ENCODE assay signal across 16 cellular contexts in the genomic region with DNA sequence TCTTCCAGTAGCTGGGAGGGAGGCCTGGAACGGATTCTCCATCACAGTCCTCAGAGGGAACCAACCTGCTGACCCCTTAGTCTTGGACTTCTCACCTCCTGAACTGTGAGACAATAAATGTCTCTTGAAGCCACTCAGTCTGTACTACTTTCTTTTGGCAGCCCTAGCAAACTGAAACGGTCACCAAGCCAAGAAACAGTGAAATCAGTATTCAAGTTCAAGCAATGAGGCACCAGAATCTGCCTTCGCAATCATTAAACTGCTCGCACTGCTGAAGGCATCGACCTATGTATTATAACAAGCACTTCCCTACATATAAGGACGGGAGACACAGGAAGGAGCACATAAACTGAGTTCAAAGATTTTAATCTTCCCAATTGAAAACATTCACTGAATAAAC.
DNase-seq lines count a peak whose midpoint lies in the region; ATAC-seq lines count a peak whose summit lies in the region.
"Had no signal": no experiment of that assay in that cellular context is flagged by ENCODE, and none has a peak within 500 bp of the region (broad histone marks: within the 10 kb centered on the region; RNA-seq: fewer than 3 reads in every experiment).

No MANE protein-coding gene starts in this region.

- H3K4ac ChIP-seq in mesendoderm (ENCODE audit: low read depth, low read length): no peak overlapping the region

- H2BK5ac ChIP-seq in mesendoderm (ENCODE audit: low read length): no peak overlapping the region

- H3K79me2 ChIP-seq in mesendoderm (ENCODE audit: control insufficient read depth, insufficient read depth, low read length): no peaks in the 10 kb centered on the region

- H3K4me3 ChIP-seq in mesendoderm (ENCODE audit: low read length): no peak overlapping the region
- H3K4me3 ChIP-seq: A549, GM23338 had no signal

- no peak overlapping the region for H3K56ac ChIP-seq in mesendoderm (ENCODE audit: low read length)

- no peak overlapping the region for H3K27ac Mint-ChIP-seq in activated CD4-positive, alpha-beta T cell treated with anti-CD3 and anti-CD28 coated beads, Interleukin-2, amount 10 ng/mL, durations not matched to agents 24 days and 14 days
- H3K27ac Mint-ChIP-seq: CD4-positive, alpha-beta T cell; GM23338 had no signal

- ATAC-seq in HG02981 (IDR thresholded peaks at IDR 0.05; ENCODE audit: unreplicated experiment): no peak
- ATAC-seq: A549, GM23338 had no signal

- H3K4me3 Mint-ChIP-seq in activated CD4-positive, alpha-beta T cell treated with anti-CD3 and anti-CD28 coated beads, Interleukin-2, amount 10 ng/mL, durations not matched to agents 24 days and 14 days: no peak overlapping the region
- H3K4me3 Mint-ChIP-seq: CD4-positive, alpha-beta T cell; GM23338 had no signal

- H2BK15ac ChIP-seq in mesendoderm (replicated peaks; ENCODE audit: low read depth): no peak overlapping the region

- no peaks in the 10 kb centered on the region for H3K36me3 ChIP-seq in mesendoderm (ENCODE audit: control insufficient read depth, insufficient read depth, low read length)

- H3K27me3 ChIP-seq in mesendoderm (ENCODE audit: insufficient read depth, low read length, poor library complexity): no peaks in the 10 kb centered on the region

- H3K23ac ChIP-seq in mesendoderm (ENCODE audit: low read length): no peak overlapping the region

- intact Hi-C loops in activated CD4-positive, alpha-beta T cell treated with anti-CD3 and anti-CD28 coated beads, Interleukin-2, amount 10 ng/mL, durations not matched to agents 24 days and 14 days (cut with micrococcal nuclease): no loop called here

- no peaks in the 10 kb centered on the region for H3K9me3 Mint-ChIP-seq in activated CD4-positive, alpha-beta T cell treated with anti-CD3 and anti-CD28 coated beads, Interleukin-2, amount 10 ng/mL, durations not matched to agents 24 days and 14 days
- H3K9me3 Mint-ChIP-seq: CD4-positive, alpha-beta T cell; GM23338 had no signal

- H3K36me3 Mint-ChIP-seq in activated CD4-positive, alpha-beta T cell treated with anti-CD3 and anti-CD28 coated beads, Interleukin-2, amount 10 ng/mL, durations not matched to agents 24 days and 14 days (ENCODE audit: low read depth): no peaks in the 10 kb centered on the region

- no peak overlapping the region for H3K18ac ChIP-seq in mesendoderm (ENCODE audit: low read length)

- no CpG with 5 or more reads among the region's 6 CpGs for WGBS in mesendoderm (ENCODE audit: extremely low coverage, insufficient coverage, low lambda C conversion rate)

- no peaks in the 10 kb centered on the region for H3K79me1 ChIP-seq in mesendoderm (ENCODE audit: low read length)

- H3K27ac ChIP-seq in mesendoderm (ENCODE audit: low read depth, low read length): no peak overlapping the region
- H3K27ac ChIP-seq: 22Rv1, A549, C4-2B had no signal

- no peaks in the 10 kb centered on the region for H3K27me3 Mint-ChIP-seq in activated CD4-positive, alpha-beta T cell treated with anti-CD3 and anti-CD28 coated beads, Interleukin-2, amount 10 ng/mL, durations not matched to agents 24 days and 14 days

- no peak overlapping the region for H2BK120ac ChIP-seq in mesendoderm (ENCODE audit: low read depth, low read length)

- no peak overlapping the region for H4K8ac ChIP-seq in mesendoderm (ENCODE audit: low read depth, low read length)

- no peaks in the 10 kb centered on the region for H3K4me1 Mint-ChIP-seq in activated CD4-positive, alpha-beta T cell treated with anti-CD3 and anti-CD28 coated beads, Interleukin-2, amount 10 ng/mL, durations not matched to agents 24 days and 14 days

- no peak overlapping the region for H2AK5ac ChIP-seq in mesendoderm (ENCODE audit: low read length)

- H3K9ac ChIP-seq in mesendoderm (ENCODE audit: low read length): no peak overlapping the region

- no peak overlapping the region for H4K5ac ChIP-seq in mesendoderm (ENCODE audit: low read length)

- no peak overlapping the region for H3K4me2 ChIP-seq in mesendoderm (ENCODE audit: low read length)
- H3K4me2 ChIP-seq: A549, GM23338 had no signal

- no peaks in the 10 kb centered on the region for H3K4me1 ChIP-seq in mesendoderm (ENCODE audit: control insufficient read depth, low read depth, low read length)
- H3K4me1 ChIP-seq: A549, Caco-2 had no signal

- peak; percentile 39 for DNase-seq in activated CD4-positive, alpha-beta T cell treated with anti-CD3 and anti-CD28 coated beads, Interleukin-2, amount 10 ng/mL, durations not matched to agents 24 days and 14 days
- no peak for DNase-seq in activated CD4-positive, alpha-beta T cell treated with anti-CD3 and anti-CD28 coated beads, Interleukin-2, amount 50 U/mL, for 48 hours
- DNase-seq in mesendoderm: peak; percentile 10
- peak; percentile 6 for DNase-seq in pons (ENCODE audit: low spot score)
- no peak for DNase-seq in NCI-H1092 (lab: John Stamatoyannopoulos, UW)
- no peak for DNase-seq in stimulated activated CD4-positive, alpha-beta T cell treated with anti-CD3 and anti-CD28 coated beads, Interleukin-4, amount 100 ng/mL, for 24 hours
- DNase-seq: AML-193; Caco-2; CD4-positive, alpha-beta T cell; GDM1; HCEC 1CT had no signal

Comparison
In these comparisons a context has a peak if more than half of its experiments do, and no peak if none do; other contexts are left out.
1. DNase-seq: peak in activated CD4-positive, alpha-beta T cell treated with anti-CD3 and anti-CD28 coated beads, Interleukin-2, amount 10 ng/mL, durations not matched to agents 24 days and 14 days (single experiment), mesendoderm (single experiment) and pons (single experiment); none in activated CD4-positive, alpha-beta T cell treated with anti-CD3 and anti-CD28 coated beads, Interleukin-2, amount 50 U/mL, for 48 hours (0 of 2), NCI-H1092 (single experiment) and stimulated activated CD4-positive, alpha-beta T cell treated with anti-CD3 and anti-CD28 coated beads, Interleukin-4, amount 100 ng/mL, for 24 hours (single experiment).